21 cellular contexts compared by ENCODE assay signal in genomic region chr9:131038256-131039128, GRCh38. TPM values are rescaled to one million over a fixed set of nuclear protein-coding genes. Genes with fewer than 3 reads are reported as not detected.
DNase-seq lines count a peak whose midpoint lies in the region; ATAC-seq and TF ChIP-seq lines count a peak whose summit lies in the region.
"Had no signal": no experiment of that assay in that cellular context is flagged by ENCODE, and none has a peak within 500 bp of the region (broad histone marks: within the 10 kb centered on the region; RNA-seq: fewer than 3 reads in every experiment).

No MANE protein-coding gene starts in this region.

- CTCF ChIA-PET in IMR-90 (lab: Yijun Ruan, JAX): interaction anchor here (2.1 kb wide), 1 partner anchor 8 kb away, joined by 4 read pairs; no protein-coding TSS in a partner anchor

- H2AK9ac ChIP-seq in IMR-90 (replicated peaks; ENCODE audit: low read depth, low read length, poor library complexity): peak overlapping the region; percentile 39

- H2BK120ac ChIP-seq in IMR-90 (ENCODE audit: low read depth, low read length) (no peak overlapping the region), mesenchymal stem cell (ENCODE audit: low read depth, low read length) (no peak overlapping the region)

- no peak overlapping the region for H2BK12ac ChIP-seq in mesenchymal stem cell (ENCODE audit: low read length in 2 of 2)

- H2AK5ac ChIP-seq in IMR-90 (ENCODE audit: low read depth, low read length) (no peak overlapping the region), mesenchymal stem cell (ENCODE audit: low read length, severe bottlenecking) (no peak overlapping the region)

- no peaks in the 10 kb centered on the region for H3K27me3 Mint-ChIP-seq in chondrocyte (ENCODE audit: low read depth)

- H3K4me3 ChIP-seq in right cardiac atrium (ENCODE audit: low read length) (no peak overlapping the region), IMR-90 (ENCODE audit: insufficient read depth, low read depth, low read length) (no peak overlapping the region), mesenchymal stem cell (ENCODE audit: insufficient read depth in 1 of 2, low read depth in 1 of 2, low read length in 2 of 2) (no peak overlapping the region), thyroid gland (replicated peaks in 1 of 3) (no peak overlapping the region)
- H3K4me3 ChIP-seq: MG63, SJCRH30 had no signal

- H4K5ac ChIP-seq in IMR-90 (ENCODE audit: low read depth, low read length): no peak overlapping the region

- no peak overlapping the region for H3K56ac ChIP-seq in IMR-90 (ENCODE audit: extremely low read depth, insufficient read depth, low read length)

- no peaks in the 10 kb centered on the region for H3K36me3 Mint-ChIP-seq in chondrocyte (ENCODE audit: low read depth)
- H3K36me3 Mint-ChIP-seq: CD8-positive, alpha-beta T cell had no signal

- H3K27ac ChIP-seq in right cardiac atrium (ENCODE audit: low read length) (no peak overlapping the region), IMR-90 (ENCODE audit: insufficient read depth, low read length) (no peak overlapping the region), mesenchymal stem cell (ENCODE audit: low read length, poor library complexity, severe bottlenecking) (no peak overlapping the region), thyroid gland (no peak overlapping the region)
- H3K27ac ChIP-seq: RWPE1, SJCRH30 had no signal

- no peaks in the 10 kb centered on the region for H3K79me1 ChIP-seq in IMR-90 (ENCODE audit: low read depth in 1 of 2, low read length in 2 of 2)
- no peaks in the 10 kb centered on the region for H3K79me1 ChIP-seq in mesenchymal stem cell (replicated peaks; ENCODE audit: low read length, poor library complexity, severe bottlenecking)

- in situ Hi-C loops in IMR-90 (cut with MboI; ENCODE audit: low sequenced_read_pairs): no loop called here

- no TSS peak for BruUV-seq in IMR-90 (replicated peaks; lab: Mats Ljungman, UMichigan)

- no peak overlapping the region for H4K8ac ChIP-seq in IMR-90 (ENCODE audit: low read depth in 2 of 2, low read length in 2 of 2)
- no peak overlapping the region for H4K8ac ChIP-seq in mesenchymal stem cell (ENCODE audit: low read length)

- TF ChIP-seq POLR2A in IMR-90 (IDR thresholded peaks at IDR 0.05; ENCODE audit: low read depth, low read length) (no peak), thyroid gland (IDR thresholded peaks at IDR 0.05) (no peak)

- TF ChIP-seq CTCF in IMR-90 (conservative IDR thresholded peaks at IDR 0.05; ENCODE audit: low read depth, low read length) (no peak), thyroid gland (IDR thresholded peaks at IDR 0.05) (no peak), chondrocyte (IDR thresholded peaks at IDR 0.05) (no peak)

- no peak overlapping the region for H3K18ac ChIP-seq in IMR-90 (ENCODE audit: low read depth, low read length)
- no peak overlapping the region for H3K18ac ChIP-seq in mesenchymal stem cell (ENCODE audit: low read depth in 1 of 2, low read length in 2 of 2)

- H3K27ac Mint-ChIP-seq in chondrocyte (ENCODE audit: unreplicated experiment): no peak overlapping the region
- H3K27ac Mint-ChIP-seq: CD8-positive, alpha-beta T cell had no signal

- WGBS in right cardiac atrium: 90% methylated on average over 19 of the region's 19 CpGs
- 94% methylated on average over 11 of the region's 19 CpGs; no CpG with 5 or more reads in 1 of the 2 experiments for WGBS in IMR-90 (ENCODE audit: extremely low coverage in 2 of 2, insufficient read length in 1 of 2), 2 experiments
- 92% methylated on average over 19 of the region's 19 CpGs for WGBS in mesenchymal stem cell
- 81 to 84% methylated on average over 18 to 19 of the region's 19 CpGs for WGBS in thyroid gland, 2 donors

- no peak for TF ChIP-seq RAD21 in IMR-90 (IDR thresholded peaks at IDR 0.05; ENCODE audit: low read length)

- H3K14ac ChIP-seq in IMR-90 (replicated peaks; ENCODE audit: low read depth, low read length) (no peak overlapping the region), mesenchymal stem cell (ENCODE audit: low read length in 2 of 2) (peak overlapping the region in 1 of 2 experiments; percentile 41)

- H3K36me3 ChIP-seq in IMR-90 (ENCODE audit: control insufficient read depth, insufficient read depth, low read length) (no peaks in the 10 kb centered on the region), mesenchymal stem cell (ENCODE audit: control insufficient read depth in 1 of 2, insufficient read depth in 2 of 2, low read depth in 1 of 2, low read length in 2 of 2) (no peaks in the 10 kb centered on the region), thyroid gland (no peaks in the 10 kb centered on the region)
- H3K36me3 ChIP-seq: MG63, SJCRH30 had no signal

- H3K9me3 Mint-ChIP-seq in chondrocyte (ENCODE audit: low read depth): no peaks in the 10 kb centered on the region
- H3K9me3 Mint-ChIP-seq: CD8-positive, alpha-beta T cell had no signal

- POLR2A ChIA-PET in IMR-90 (lab: Charles Lee; ENCODE audit: unreplicated experiment): no interaction called here

- H3K9ac ChIP-seq in IMR-90 (ENCODE audit: low read depth, low read length) (no peak overlapping the region), mesenchymal stem cell (ENCODE audit: low read length) (no peak overlapping the region)

- H4K20me1 ChIP-seq in IMR-90 (ENCODE audit: insufficient read depth, low read length): no peaks in the 10 kb centered on the region

- H3K9me1 ChIP-seq in IMR-90 (ENCODE audit: insufficient read depth, low read length): no peaks in the 10 kb centered on the region

- DNase-seq in Right ventricle myocardium inferior (ENCODE audit: missing footprints) (peak; percentile 22), right cardiac atrium (no peak), IMR-90 (no peak), mesenchymal stem cell (no peak), thyroid gland (peak; percentile 27 to 36), AG08396 (ENCODE audit: low spot score) (no peak), chondrocyte (ENCODE audit: low spot score) (no peak)
- no peak for DNase-seq in stimulated activated CD4-positive, alpha-beta T cell treated with anti-CD3 and anti-CD28 coated beads, Interleukin-2, amount 100 ng/mL, for 24 hours
- DNase-seq: CD8-positive, alpha-beta T cell; DND-41; H7; Kasumi-1; MG63; NCI-H1048; NCI-H1436 treated with DMSO at 0.1 percent for 48 hours; NCI-H2081; NCI-H748 treated with DMSO at 0.1 percent for 48 hours; PC-3; SJCRH30 had no signal

- dilution Hi-C loops in IMR-90 (cut with HindIII; ENCODE audit: low sequenced_read_pairs, unreplicated experiment): no loop called here

- no peak overlapping the region for H3K23ac ChIP-seq in IMR-90 (ENCODE audit: low read depth, low read length)
- no peak overlapping the region for H3K23ac ChIP-seq in mesenchymal stem cell (ENCODE audit: low read length in 2 of 2)

- H2AFZ ChIP-seq in IMR-90 (replicated peaks; ENCODE audit: low read length, poor library complexity) (no peak overlapping the region), mesenchymal stem cell (ENCODE audit: low read depth, low read length) (no peak overlapping the region)

- H3K4ac ChIP-seq in IMR-90 (ENCODE audit: low read depth, low read length): no peak overlapping the region
- H3K4ac ChIP-seq in mesenchymal stem cell (ENCODE audit: low read depth in 1 of 2, low read length in 2 of 2): no peak overlapping the region

- H3K4me1 ChIP-seq in right cardiac atrium (ENCODE audit: control insufficient read depth, insufficient read depth, low read length) (peaks cover 9% of the 10 kb centered on the region), IMR-90 (ENCODE audit: control insufficient read depth, insufficient read depth, low read length) (no peaks in the 10 kb centered on the region), mesenchymal stem cell (ENCODE audit: control insufficient read depth, insufficient read depth, low read depth, low read length) (peaks cover 2% of the 10 kb centered on the region), thyroid gland (peaks cover 10 to 18% of the 10 kb centered on the region in 2 donors)
- H3K4me1 ChIP-seq: SJCRH30 had no signal

- intact Hi-C loops in Right ventricle myocardium inferior (cut with DNase I) (no loop called here), right cardiac atrium (cut with DNase I) (no loop called here), IMR-90 (cut with micrococcal nuclease) (no loop called here), thyroid gland (cut with DNase I) (no loop called here)

- H4K91ac ChIP-seq in IMR-90 (ENCODE audit: insufficient read depth, low read depth, low read length): no peak overlapping the region
- H4K91ac ChIP-seq in mesenchymal stem cell (ENCODE audit: low read length): peak overlapping the region; percentile 28

- no peak overlapping the region for H2BK20ac ChIP-seq in IMR-90 (ENCODE audit: low read depth, low read length)

- H3K27me3 ChIP-seq in right cardiac atrium (ENCODE audit: control insufficient read depth, insufficient read depth) (no peaks in the 10 kb centered on the region), IMR-90 (ENCODE audit: control insufficient read depth, insufficient read depth, low read length) (peaks cover 49% of the 10 kb centered on the region), mesenchymal stem cell (ENCODE audit: control insufficient read depth in 1 of 2, insufficient read depth in 1 of 2, low read length in 2 of 2) (peaks cover 30 to 56% of the 10 kb centered on the region in 2 experiments), thyroid gland (no peaks in the 10 kb centered on the region)
- H3K27me3 ChIP-seq: MG63 had no signal

- H3K4me2 ChIP-seq in IMR-90 (ENCODE audit: low read depth, low read length) (no peak overlapping the region), mesenchymal stem cell (ENCODE audit: low read length, poor library complexity, severe bottlenecking) (no peak overlapping the region)

- peaks cover 17% of the 10 kb centered on the region for H3K4me1 Mint-ChIP-seq in chondrocyte (ENCODE audit: low read depth)

- H2BK15ac ChIP-seq in IMR-90 (ENCODE audit: low read depth, low read length): no peak overlapping the region
- no peak overlapping the region for H2BK15ac ChIP-seq in mesenchymal stem cell (ENCODE audit: low read depth, poor library complexity, severe bottlenecking)

- no peak overlapping the region for H3K4me3 Mint-ChIP-seq in chondrocyte (ENCODE audit: unreplicated experiment)
- H3K4me3 Mint-ChIP-seq: CD8-positive, alpha-beta T cell had no signal

- ATAC-seq in Right ventricle myocardium inferior: no peak
- no peak for ATAC-seq in right cardiac atrium
- ATAC-seq in IMR-90 (ENCODE audit: low read depth): no peak
- ATAC-seq: CD8-positive, alpha-beta T cell; PC-3 had no signal

- H2BK5ac ChIP-seq in IMR-90 (ENCODE audit: low read depth, low read length, poor library complexity, severe bottlenecking): no peak overlapping the region
- no peak overlapping the region for H2BK5ac ChIP-seq in mesenchymal stem cell (ENCODE audit: low read depth, low read length, poor library complexity, severe bottlenecking)

- H3K9me3 ChIP-seq in right cardiac atrium (ENCODE audit: control insufficient read depth, low read length) (no peaks in the 10 kb centered on the region), IMR-90 (ENCODE audit: control insufficient read depth, insufficient read depth, low read length) (peaks cover 2% of the 10 kb centered on the region; the same call in 1 of the 2 replicates), mesenchymal stem cell (ENCODE audit: control insufficient read depth, low read length) (no peaks in the 10 kb centered on the region), thyroid gland (no peaks in the 10 kb centered on the region)
- H3K9me3 ChIP-seq: MG63, SJCRH30 had no signal

RNA-seq across cellular contexts. Expression of gene LAMC3, which starts 29.5 kb away (rescaled TPM):
- total RNA-seq in Right ventricle myocardium inferior (0.22 TPM), right cardiac atrium (1 to 10 TPM in 3 of 4 donors, under 1 TPM in 1; 0.51 to 2.6 (median 1.5) TPM), IMR-90 (2012; rRNA removed) (under 0.01 TPM in 1 of 2 replicates, not detected in the other), thyroid gland (10 to 100 TPM in 1 of 4 donors, 1 to 10 TPM in 2, under 1 TPM in 1; 0.81 to 11.1 (median 3.2) TPM), chondrocyte (0.95 to 7.3 TPM (median 1.2 TPM) in 3 replicates)
- polyA plus RNA-seq in right cardiac atrium (1.4 TPM), IMR-90 (2012; rRNA removed) (not detected in 2 replicates)
- 0.01 TPM in 1 of 2 replicates, not detected in the other for polyA plus RNA-seq in IMR-90 (2012; cell fraction: cytosol; rRNA removed)
- 0.03 and 0.05 TPM in 2 replicates for polyA plus RNA-seq in IMR-90 (2012; cell fraction: nucleus; rRNA removed; ENCODE audit: low replicate concordance)
- polyA plus RNA-seq in mesenchymal stem cell (2013, experiment 1 of 2): 0.48 TPM
- polyA plus RNA-seq in mesenchymal stem cell (2013, experiment 2 of 2): 0.71 TPM
- total RNA-seq: HT-29, SJCRH30 had no signal

RNA-seq across cellular contexts. Expression of gene AIF1L, which starts 57.8 kb away (rescaled TPM):
- 22.2 TPM for total RNA-seq in Right ventricle myocardium inferior
- total RNA-seq in right cardiac atrium: 10 to 100 TPM in 3 of 4 donors, 1 to 10 TPM in 1; 6.9 to 22.7 (median 16.5) TPM
- polyA plus RNA-seq in right cardiac atrium: 15.7 TPM
- total RNA-seq in IMR-90 (2012; rRNA removed): 0.18 and 0.28 TPM in 2 replicates
- 0.09 and 0.19 TPM in 2 replicates for polyA plus RNA-seq in IMR-90 (2012; rRNA removed)
- polyA plus RNA-seq in IMR-90 (2012; cell fraction: cytosol; rRNA removed): 0.06 and 0.08 TPM in 2 replicates
- polyA plus RNA-seq in IMR-90 (2012; cell fraction: nucleus; rRNA removed; ENCODE audit: low replicate concordance): 0.14 and 0.18 TPM in 2 replicates
- 0.06 TPM for polyA plus RNA-seq in mesenchymal stem cell (2013, experiment 1 of 2)
- 0.04 TPM for polyA plus RNA-seq in mesenchymal stem cell (2013, experiment 2 of 2)
- 100 to 1,000 TPM in 1 of 4 donors, 10 to 100 TPM in 3; 43.0 to 114 (median 87.9) TPM for total RNA-seq in thyroid gland
- 4.1 to 33.1 TPM (median 30.1 TPM) in 3 replicates for total RNA-seq in chondrocyte
- total RNA-seq: CD8-positive, alpha-beta T cell had no signal

Comparison
In these comparisons a context has a peak if more than half of its experiments do, and no peak if none do; other contexts are left out.
1. DNase-seq: peak in Right ventricle myocardium inferior (single experiment) and thyroid gland (2 of 2); none in right cardiac atrium (0 of 3), IMR-90 (single experiment), mesenchymal stem cell (single experiment), AG08396 (single experiment), chondrocyte (single experiment) and stimulated activated CD4-positive, alpha-beta T cell treated with anti-CD3 and anti-CD28 coated beads, Interleukin-2, amount 100 ng/mL, for 24 hours (0 of 2).